19 cellular contexts compared by ENCODE assay signal in genomic region chrX:39985116-39985515, GRCh38.
"Had no signal": no experiment of that assay in that cellular context is flagged by ENCODE, and none has a peak within 500 bp of the region (broad histone marks: within the 10 kb centered on the region; RNA-seq: fewer than 3 reads in every experiment).

No MANE protein-coding gene starts in this region.

- DNase-seq: activated CD4-positive, alpha-beta T cell treated with anti-CD3 and anti-CD28 coated beads, Interleukin-2, amount 50 U/mL, for 1 hour; activated CD4-positive, CD25-positive, alpha-beta regulatory T cell treated with anti-CD3 and anti-CD28 coated beads, Interleukin-2, amount 50 U/mL, for 72 hours; activated effector memory CD4-positive, alpha-beta T cell treated with Interleukin-2 at 50 U/mL for 16 hours; activated naive CD4-positive, alpha-beta T cell treated with anti-CD3 and anti-CD28 coated beads for 36 hours; activated T-cell treated with anti-CD3 and anti-CD28 coated beads, Interleukin-2, amount 50 U/mL, for 1 hour; anterior cingulate cortex; central memory CD4-positive, alpha-beta T cell; gastrocnemius medialis; hypothalamus; left cardiac atrium; occipital lobe; spleen; stimulated activated CD4-positive, alpha-beta T cell treated with anti-CD3 and anti-CD28 coated beads, Interleukin-4, amount 100 ng/mL, for 24 hours; stimulated activated naive CD4-positive, alpha-beta T cell treated with Interleukin-2 at 50 U/mL for 16 hours; upper lobe of right lung had no signal

- H3K27ac ChIP-seq: esophagus muscularis mucosa, gastrocnemius medialis, spleen, thoracic aorta, upper lobe of right lung, VCaP had no signal

- H3K27ac Mint-ChIP-seq: activated naive CD4-positive, alpha-beta T cell treated with anti-CD3 and anti-CD28 coated beads for 36 hours; T-helper 2 cell treated with Interferon-gamma antibody and Interleukin-4, amounts not matched to agents 5 μg/mL and 100 μg/mL, for 36 hours had no signal

- ATAC-seq: upper lobe of right lung had no signal

- H3K27me3 ChIP-seq: esophagus muscularis mucosa, gastrocnemius medialis, spleen, upper lobe of right lung had no signal

- H3K9me3 ChIP-seq: esophagus muscularis mucosa, gastrocnemius medialis, spleen, thoracic aorta, upper lobe of right lung had no signal

- H3K4me1 ChIP-seq: upper lobe of right lung had no signal

- H3K36me3 ChIP-seq: esophagus muscularis mucosa, gastrocnemius medialis, spleen, thoracic aorta, upper lobe of right lung had no signal

- H3K4me3 Mint-ChIP-seq: activated naive CD4-positive, alpha-beta T cell treated with anti-CD3 and anti-CD28 coated beads for 36 hours; T-helper 2 cell treated with Interferon-gamma antibody and Interleukin-4, amounts not matched to agents 5 μg/mL and 100 μg/mL, for 36 hours had no signal

- H3K4me3 ChIP-seq: esophagus muscularis mucosa, gastrocnemius medialis, spleen, thoracic aorta, upper lobe of right lung had no signal

- H3K9me3 Mint-ChIP-seq: activated naive CD4-positive, alpha-beta T cell treated with anti-CD3 and anti-CD28 coated beads for 36 hours; T-helper 2 cell treated with Interferon-gamma antibody and Interleukin-4, amounts not matched to agents 5 μg/mL and 100 μg/mL, for 36 hours had no signal
